8 cellular contexts compared by ENCODE assay signal in the genomic region with DNA sequence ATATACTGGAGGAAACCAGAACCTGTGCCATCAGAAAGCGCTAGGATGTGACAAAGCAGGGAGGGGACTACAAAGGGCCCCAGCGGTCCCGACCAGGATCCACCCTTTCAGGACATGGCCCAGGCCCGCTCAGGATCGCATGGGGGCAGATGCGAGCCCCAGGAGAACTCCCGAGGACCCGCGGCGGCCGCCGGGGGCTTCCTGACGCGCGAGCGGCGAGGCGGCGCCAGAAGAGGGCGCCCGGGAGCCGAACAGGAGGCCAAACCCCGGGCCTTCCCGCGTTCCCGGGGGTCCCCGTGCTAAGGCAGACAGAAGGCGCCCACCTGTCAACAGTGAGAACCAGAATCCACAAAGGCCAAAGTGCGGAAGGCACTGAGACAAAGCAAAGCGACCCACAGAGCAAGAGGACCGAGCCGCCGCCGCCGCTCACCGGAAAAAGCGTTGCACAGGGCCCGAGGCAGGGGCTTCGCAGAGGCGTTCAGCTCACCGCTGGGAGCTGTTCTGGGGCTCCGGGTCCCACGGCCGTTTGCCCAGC. TPM values are rescaled to one million over a fixed set of nuclear protein-coding genes. Genes with fewer than 3 reads are reported as not detected.
A peak's percentile ranks its signal among the peaks of the same experiment; 100 is the strongest.
DNase-seq lines count a peak whose midpoint lies in the region; ATAC-seq and TF ChIP-seq lines count a peak whose summit lies in the region.

No MANE protein-coding gene starts in this region.

- H3K4me1 ChIP-seq in colonic mucosa: no peaks in the 10 kb centered on the region
- H3K4me1 ChIP-seq in lung (ENCODE audit: control insufficient read depth in 2 of 2, insufficient read depth in 2 of 2, low read length in 2 of 2): peaks cover 0 to 2% of the 10 kb centered on the region in 2 donors

- intact Hi-C loops in colonic mucosa (cut with DNase I): no loop called here

- H3K36me3 ChIP-seq in colonic mucosa (no peaks in the 10 kb centered on the region), lung (ENCODE audit: control insufficient read depth in 2 of 2, insufficient read depth in 2 of 2, low read length in 2 of 2) (no peaks in the 10 kb centered on the region)

- H3K9me3 ChIP-seq in colonic mucosa: no peaks in the 10 kb centered on the region
- H3K9me3 ChIP-seq in lung (ENCODE audit: control insufficient read depth in 2 of 2, insufficient read depth in 1 of 2, low read length in 1 of 2): peaks cover 0 to 6% of the 10 kb centered on the region in 2 donors

- H3K4me3 ChIP-seq in colonic mucosa (no peak overlapping the region), lung (no peak overlapping the region)

- DNase-seq in NCI-H2029 (lab: John Stamatoyannopoulos, UW) (peak; percentile 27), NCI-H2029 treated with DMSO at 0.1 percent for 48 hours (lab: John Stamatoyannopoulos, UW) (no peak), NCI-H1694 (lab: John Stamatoyannopoulos, UW) (peak; percentile 39), colonic mucosa (peak; percentile 60), lung (ENCODE audit: low spot score) (peak; percentile 44)
- DNase-seq in activated CD4-positive, alpha-beta T cell treated with anti-CD3 and anti-CD28 coated beads for 24 hours (ENCODE audit: low read depth in 2 of 2): peak; percentile 43 to 48
- DNase-seq in stimulated activated CD4-positive, alpha-beta T cell treated with anti-CD3 and anti-CD28 coated beads, TNF-alpha, amount 100 ng/mL, for 4 hours (ENCODE audit: low read depth in 3 of 3): peak; percentile 40 to 48 (median 47)

- no peak overlapping the region for H3K27ac ChIP-seq in colonic mucosa
- H3K27ac ChIP-seq in lung (ENCODE audit: low read depth in 1 of 2, low read length in 1 of 2): no peak overlapping the region

- ATAC-seq in lung (ENCODE audit: insufficient read depth, low FRiP score): peak; percentile 66
- no peak for ATAC-seq in GM19035 (IDR thresholded peaks at IDR 0.05; ENCODE audit: unreplicated experiment)

- peak overlapping the region in 1 of 2 donors; percentile 56 for H3K9ac ChIP-seq in colonic mucosa (ENCODE audit: low read depth in 2 of 2, low read length in 2 of 2)

- peak; percentile 71 for TF ChIP-seq CTCF in colonic mucosa (IDR thresholded peaks at IDR 0.05)
- peak; percentile 13 for TF ChIP-seq CTCF in lung (IDR thresholded peaks at IDR 0.05; ENCODE audit: control extremely low read depth, extremely low read depth)

- H3K27me3 ChIP-seq in colonic mucosa (peaks cover 4% of the 10 kb centered on the region), lung (ENCODE audit: control insufficient read depth, insufficient read depth) (peaks cover 6% of the 10 kb centered on the region)

- WGBS in lung, 2 donors: 0 to 21% methylated on average over 27 to 44 of the region's 44 CpGs

RNA-seq across cellular contexts. Expression of gene OPN1LW, which starts 7.3 kb away (rescaled TPM):
- total RNA-seq in colonic mucosa (not detected), lung (not detected)
- polyA plus RNA-seq in lung: not detected

RNA-seq across cellular contexts. Expression of gene MECP2, which starts 39.2 kb away (rescaled TPM):
- 10 to 100 TPM; 28.3 to 29.7 TPM for total RNA-seq in colonic mucosa
- total RNA-seq in lung: 10 to 100 TPM; 53.4 to 62.9 TPM
- 10 to 100 TPM; 20.4 to 24.5 TPM for polyA plus RNA-seq in lung

RNA-seq across cellular contexts. Expression of gene OPN1MW, which starts 45.7 kb away (rescaled TPM):
- total RNA-seq in colonic mucosa: not detected
- not detected for total RNA-seq in lung
- not detected for polyA plus RNA-seq in lung
